ENCODE assay signal across 14 cellular contexts in the genomic region with DNA sequence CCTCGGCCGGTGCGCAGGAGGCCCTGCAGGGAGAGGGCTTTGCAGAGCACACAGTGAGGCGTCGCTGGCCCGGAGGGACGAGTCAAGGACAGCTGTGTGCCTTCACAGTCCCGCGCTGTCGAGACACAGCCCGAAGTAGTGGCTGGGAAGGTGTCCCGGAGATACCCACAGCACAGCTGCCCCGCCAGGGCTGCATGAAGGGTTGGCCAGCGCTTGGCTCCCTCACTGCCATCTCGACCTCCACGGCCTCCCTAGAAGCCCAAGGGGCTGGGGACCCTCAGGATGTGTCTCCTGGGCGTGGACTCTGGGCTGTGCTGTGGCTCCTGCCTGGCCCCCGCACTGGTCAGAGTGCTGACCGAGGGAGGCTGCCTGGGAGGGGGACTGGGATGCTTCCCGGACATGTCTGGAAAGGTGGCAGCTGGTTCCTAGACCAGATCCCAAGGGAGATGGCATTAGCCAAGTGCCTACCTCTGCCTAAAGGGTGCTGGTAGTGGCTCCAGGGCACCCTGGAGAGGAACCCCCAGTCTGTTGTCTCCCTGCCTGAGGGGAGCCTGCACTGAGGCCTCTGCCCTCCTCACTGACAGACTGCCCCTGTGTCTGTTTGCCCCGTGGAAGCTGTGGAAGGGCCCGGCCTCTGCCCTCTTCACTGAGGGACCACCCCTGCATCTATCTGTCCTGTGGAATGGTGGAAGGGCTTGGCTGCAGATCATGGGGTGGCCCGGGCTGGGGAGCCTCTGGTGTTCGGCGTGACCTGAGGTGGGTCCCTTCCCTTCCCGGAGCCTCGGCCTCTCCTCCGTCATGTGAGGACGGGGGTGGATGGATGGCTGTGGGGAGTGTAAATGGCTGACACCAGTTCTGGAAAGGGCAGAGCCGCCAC. TPM values are rescaled to one million over a fixed set of nuclear protein-coding genes. Genes with fewer than 3 reads are reported as not detected.
DNase-seq lines count a peak whose midpoint lies in the region; ATAC-seq, FAIRE-seq and TF ChIP-seq lines count a peak whose summit lies in the region.
"Had no signal": no experiment of that assay in that cellular context is flagged by ENCODE, and none has a peak within 500 bp of the region (broad histone marks: within the 10 kb centered on the region; RNA-seq: fewer than 3 reads in every experiment).

No MANE protein-coding gene starts in this region.

- no peak overlapping the region for H3K4me2 ChIP-seq in K562 (ENCODE audit: insufficient read depth, low read length)

- H2AFZ ChIP-seq in K562 (ENCODE audit: low read depth, low read length), result no peak overlapping the region

- H3K79me2 ChIP-seq in K562 (ENCODE audit: control insufficient read depth, insufficient read depth, low read length), result no peaks in the 10 kb centered on the region

- TF ChIP-seq RAD21 in K562 (CRISPR knock-in tag; conservative IDR thresholded peaks at IDR 0.05 in 1 of 2, IDR thresholded peaks at IDR 0.05 in 1 of 2), result no peak

- CTCF ChIA-PET in K562 (lab: Yijun Ruan, JAX; ENCODE audit: low intra/inter-chr PET ratio), result no interaction called here

- POLR2A ChIA-PET in K562 (lab: Yijun Ruan, JAX), result no interaction called here

- FAIRE-seq in K562 (lab: Jason Lieb, UNC), result no peak
- FAIRE-seq: H1 had no signal

- ATAC-seq in K562, result peak; percentile 61; the same call in 2 of the 3 replicates
- no peak for ATAC-seq in lower lobe of right lung
- ATAC-seq in upper lobe of right lung, result no peak

- H3K27me3 ChIP-seq in left ventricle myocardium inferior (ENCODE audit: low read depth), result peaks cover 49% of the 10 kb centered on the region
- H3K27me3 ChIP-seq in K562 (ENCODE audit: control insufficient read depth in 2 of 2, insufficient read depth in 2 of 2, low read length in 2 of 2), result peaks cover 41 to 68% of the 10 kb centered on the region in 2 experiments; a peak in 4 of 5 replicates
- peaks cover 41% of the 10 kb centered on the region for H3K27me3 ChIP-seq in lower lobe of right lung (ENCODE audit: low read depth)
- peaks cover 53% of the 10 kb centered on the region for H3K27me3 ChIP-seq in upper lobe of right lung

- DNase-seq in cardiac septum (ENCODE audit: low spot score) (peak; percentile 72), left ventricle myocardium inferior (no peak), K562 (ENCODE audit: extremely low read depth in 1 of 4, low spot score in 3 of 4) (no peak), lower lobe of right lung (peak; percentile 45), upper lobe of right lung (peak; percentile 62), NCI-H2081 (lab: John Stamatoyannopoulos, UW) (no peak), NCI-H2107 (lab: John Stamatoyannopoulos, UW) (no peak), HPDE6-E6E7 (ENCODE audit: extremely low spot score) (no peak)
- DNase-seq: activated CD4-positive, alpha-beta T cell treated with anti-CD3 and anti-CD28 coated beads, Interleukin-2, amount 50 U/mL, for 4 hours; midbrain; NCI-H187; T-helper 1 cell had no signal

- no peak for TF ChIP-seq POLR2A in K562 (conservative IDR thresholded peaks at IDR 0.05)

- H3K4me3 ChIP-seq in left ventricle myocardium inferior (no peak overlapping the region), K562 (no peak overlapping the region), lower lobe of right lung (no peak overlapping the region), upper lobe of right lung (no peak overlapping the region)

- BruUV-seq in K562 (replicated peaks; lab: Mats Ljungman, UMichigan), result no TSS peak

- H3K36me3 ChIP-seq in left ventricle myocardium inferior, result no peaks in the 10 kb centered on the region
- no peaks in the 10 kb centered on the region for H3K36me3 ChIP-seq in K562 (ENCODE audit: control insufficient read depth, insufficient read depth, low read length)
- H3K36me3 ChIP-seq in lower lobe of right lung, result no peaks in the 10 kb centered on the region
- no peaks in the 10 kb centered on the region for H3K36me3 ChIP-seq in upper lobe of right lung
- H3K36me3 ChIP-seq: neutrophil had no signal

- H3K27ac ChIP-seq in left ventricle myocardium inferior (replicated peaks), result no peak overlapping the region
- no peak overlapping the region for H3K27ac ChIP-seq in K562 (ENCODE audit: extremely low read depth, low read depth, low read length)
- H3K27ac ChIP-seq in lower lobe of right lung, result no peak overlapping the region
- no peak overlapping the region for H3K27ac ChIP-seq in upper lobe of right lung
- H3K27ac ChIP-seq: neutrophil had no signal

- TF ChIP-seq CTCF in left ventricle myocardium inferior (IDR thresholded peaks at IDR 0.05; ENCODE audit: borderline replicate concordance), result no peak
- TF ChIP-seq CTCF in K562 (IDR thresholded peaks at IDR 0.05 in 2 of 3, conservative IDR thresholded peaks at IDR 0.05 in 1 of 3; ENCODE audit: insufficient read depth in 2 of 3, low read depth in 1 of 3, low read length in 3 of 3), result no peak
- no peak for TF ChIP-seq CTCF in lower lobe of right lung (IDR thresholded peaks at IDR 0.05)
- no peak for TF ChIP-seq CTCF in upper lobe of right lung (IDR thresholded peaks at IDR 0.05)

- WGBS in K562 (ENCODE audit: insufficient coverage, low coverage, missing lambda C conversion rate), result 1% methylated on average over 22 of the region's 30 CpGs

- H3K9me3 ChIP-seq in left ventricle myocardium inferior (replicated peaks), result no peaks in the 10 kb centered on the region
- no peaks in the 10 kb centered on the region for H3K9me3 ChIP-seq in K562 (replicated peaks; ENCODE audit: control insufficient read depth, insufficient read depth, low read depth, low read length)
- no peaks in the 10 kb centered on the region for H3K9me3 ChIP-seq in lower lobe of right lung
- H3K9me3 ChIP-seq in upper lobe of right lung, result no peaks in the 10 kb centered on the region
- H3K9me3 ChIP-seq: neutrophil had no signal

- no peak for TF ChIP-seq EP300 in K562 (IDR thresholded peaks at IDR 0.05; ENCODE audit: low read length)

- intact Hi-C loops in cardiac septum (cut with DNase I) (no loop called here), left ventricle myocardium inferior (cut with micrococcal nuclease) (no loop called here), K562 (cut with micrococcal nuclease) (no loop called here), lower lobe of right lung (cut with DNase I) (no loop called here), upper lobe of right lung (cut with DNase I) (no loop called here)

- H3K4me1 ChIP-seq in left ventricle myocardium inferior (peaks cover 5% of the 10 kb centered on the region), K562 (replicated peaks in 1 of 2; ENCODE audit: control insufficient read depth in 2 of 2, insufficient read depth in 2 of 2, low read length in 2 of 2) (peaks cover 0 to 28% of the 10 kb centered on the region in 2 experiments; a peak in 2 of 5 replicates), lower lobe of right lung (no peaks in the 10 kb centered on the region), upper lobe of right lung (no peaks in the 10 kb centered on the region)

- H4K20me1 ChIP-seq in K562 (replicated peaks; ENCODE audit: control insufficient read depth, insufficient read depth, low read length), result peaks cover 5% of the 10 kb centered on the region

- in situ Hi-C loops in K562 (cut with MboI), result no loop called here

- no peak overlapping the region for H3K9ac ChIP-seq in K562 (ENCODE audit: insufficient read depth in 1 of 2, low read depth in 2 of 2, low read length in 2 of 2)

- no peaks in the 10 kb centered on the region for H3K9me1 ChIP-seq in K562 (ENCODE audit: control insufficient read depth, insufficient read depth, low read length)

TF ChIP-seq in K562, 482 proteins besides CTCF, POLR2A, EP300 and RAD21 (continues in another document):
- TF ChIP-seq, protein P1, sequence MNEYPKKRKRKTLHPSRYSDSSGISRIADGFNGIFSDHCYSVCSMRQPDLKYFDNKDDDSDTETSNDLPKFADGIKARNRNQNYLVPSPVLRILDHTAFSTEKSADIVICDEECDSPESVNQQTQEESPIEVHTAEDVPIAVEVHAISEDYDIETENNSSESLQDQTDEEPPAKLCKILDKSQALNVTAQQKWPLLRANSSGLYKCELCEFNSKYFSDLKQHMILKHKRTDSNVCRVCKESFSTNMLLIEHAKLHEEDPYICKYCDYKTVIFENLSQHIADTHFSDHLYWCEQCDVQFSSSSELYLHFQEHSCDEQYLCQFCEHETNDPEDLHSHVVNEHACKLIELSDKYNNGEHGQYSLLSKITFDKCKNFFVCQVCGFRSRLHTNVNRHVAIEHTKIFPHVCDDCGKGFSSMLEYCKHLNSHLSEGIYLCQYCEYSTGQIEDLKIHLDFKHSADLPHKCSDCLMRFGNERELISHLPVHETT (CRISPR knock-in tag; conservative IDR thresholded peaks at IDR 0.05 in 1 of 2, IDR thresholded peaks at IDR 0.05 in 1 of 2), result no peak
- TF ChIP-seq BRCA1 (IDR thresholded peaks at IDR 0.05) (no peak), BRCA1 (CRISPR knock-in tag; IDR thresholded peaks at IDR 0.05) (no peak), SRSF1 (IDR thresholded peaks at IDR 0.05; ENCODE audit: low read depth, low read length) (no peak)

RNA-seq across cellular contexts. Expression of a gene that starts 5.8 kb away (rescaled TPM):
- total RNA-seq in cardiac septum, result 7.4 TPM
- 10.5 TPM for total RNA-seq in left ventricle myocardium inferior
- 0.25 TPM in 1 of 2 replicates, not detected in the other for total RNA-seq in K562 (2011; cell fraction: chromatin; rRNA removed; ENCODE audit: low replicate concordance)
- 0.39 and 0.67 TPM in 2 replicates for total RNA-seq in K562 (2011; cell fraction: nucleolus; rRNA removed)
- 0.07 and 0.31 TPM in 2 replicates for total RNA-seq in K562 (2011; cell fraction: nucleoplasm; rRNA removed)
- 0.23 and 0.45 TPM in 2 replicates for total RNA-seq in K562 (2014; rRNA removed)
- total RNA-seq in K562 (2014; rRNA removed; fragmentation: Illumina TruSeq; extraction: Trizol), result 0.04 and 0.06 TPM in 2 replicates
- total RNA-seq in K562 (2015; rRNA removed; fragmentation: Illumina TruSeq; extraction: Trizol), result 0.08 and 0.18 TPM in 2 replicates
- total RNA-seq in K562 (2021), result 0.45 and 0.64 TPM in 2 replicates
- polyA plus RNA-seq in K562 (2011; rRNA removed), result 0.13 and 0.41 TPM in 2 replicates
- polyA plus RNA-seq in K562 (2011; cell fraction: cytosol; rRNA removed), result 0.44 and 0.81 TPM in 2 replicates
- polyA plus RNA-seq in K562 (2011; cell fraction: nucleus; rRNA removed), result 0.26 and 0.31 TPM in 2 replicates
- 0.35 and 0.39 TPM in 2 replicates for polyA plus RNA-seq in K562 (2012)
- polyA plus RNA-seq in K562 (2014; fragmentation: Illumina TruSeq; extraction: Trizol), result 0.06 and 0.28 TPM in 2 replicates
- not detected for polyA plus RNA-seq in K562 (2014; fragmentation: Nextera tagmentation; extraction: Ambion mirVana)
- polyA plus RNA-seq in K562 (2014; rRNA removed), result 0.11 and 0.33 TPM in 2 replicates
- 0.07 and 0.15 TPM in 2 replicates for polyA minus RNA-seq in K562 (2011; rRNA and poly(A)+ RNA removed)
- polyA minus RNA-seq in K562 (2011; cell fraction: cytosol; rRNA and poly(A)+ RNA removed), result 0.38 and 1.0 TPM in 2 replicates
- polyA minus RNA-seq in K562 (2011; cell fraction: nucleus; rRNA and poly(A)+ RNA removed), result 0.13 and 0.44 TPM in 2 replicates
- total RNA-seq in lower lobe of right lung, result 1.4 TPM
- total RNA-seq in upper lobe of right lung, result 4.3 TPM

Comparison
In these comparisons a context has a peak if more than half of its experiments do, and no peak if none do; other contexts are left out.
1. DNase-seq: peak in cardiac septum (single experiment), lower lobe of right lung (single experiment) and upper lobe of right lung (single experiment); none in left ventricle myocardium inferior (single experiment), K562 (0 of 4), NCI-H2081 (0 of 2), NCI-H2107 (single experiment) and HPDE6-E6E7 (single experiment).